Comparison of ENCODE assay signal across 9 cellular contexts in genomic region chr11:120564573-120565301, GRCh38. TPM values are rescaled to one million over a fixed set of nuclear protein-coding genes. Genes with fewer than 3 reads are reported as not detected.
A peak's percentile ranks its signal among the peaks of the same experiment; 100 is the strongest.
DNase-seq lines count a peak whose midpoint lies in the region; ATAC-seq and TF ChIP-seq lines count a peak whose summit lies in the region.
"Had no signal": no experiment of that assay in that cellular context is flagged by ENCODE, and none has a peak within 500 bp of the region (broad histone marks: within the 10 kb centered on the region; RNA-seq: fewer than 3 reads in every experiment).

No MANE protein-coding gene starts in this region.

- H3K27ac ChIP-seq in GM23338 (ENCODE audit: low read depth) (no peak overlapping the region), substantia nigra (ENCODE audit: low read depth, low read length, poor library complexity, severe bottlenecking) (peak overlapping the region; percentile 90)

- H3K4me1 Mint-ChIP-seq in GM23338, result peaks cover 42% of the 10 kb centered on the region
- H3K4me1 Mint-ChIP-seq in endothelial cell (ENCODE audit: unreplicated experiment), result peaks cover 29% of the 10 kb centered on the region
- peaks cover 11% of the 10 kb centered on the region for H3K4me1 Mint-ChIP-seq in mesothelial cell of epicardium

- H3K36me3 ChIP-seq in GM23338 (ENCODE audit: insufficient read depth), result no peaks in the 10 kb centered on the region

- peak; percentile 57 for ATAC-seq in GM23338

- H3K27ac Mint-ChIP-seq in GM23338, result no peak overlapping the region
- H3K27ac Mint-ChIP-seq in endothelial cell (ENCODE audit: unreplicated experiment), result no peak overlapping the region
- H3K27ac Mint-ChIP-seq in mesothelial cell of epicardium, result no peak overlapping the region
- H3K27ac Mint-ChIP-seq: activated naive CD8-positive, alpha-beta T cell had no signal

- H3K9me2 ChIP-seq in GM23338 (ENCODE audit: insufficient read depth), result no peaks in the 10 kb centered on the region

- peaks cover 44% of the 10 kb centered on the region for H3K27me3 ChIP-seq in GM23338 (ENCODE audit: insufficient read depth)

- peak overlapping the region; percentile 96 for H2AFZ ChIP-seq in GM23338

- H3F3A ChIP-seq in GM23338 (replicated peaks; ENCODE audit: low read depth), result peaks cover 12% of the 10 kb centered on the region

- H3K4me2 ChIP-seq in GM23338, result peak overlapping the region; percentile 96

- no peaks in the 10 kb centered on the region for H3K36me3 Mint-ChIP-seq in GM23338 (ENCODE audit: low read depth)
- H3K36me3 Mint-ChIP-seq in endothelial cell (ENCODE audit: low read depth, unreplicated experiment), result no peaks in the 10 kb centered on the region
- H3K36me3 Mint-ChIP-seq in mesothelial cell of epicardium, result no peaks in the 10 kb centered on the region
- H3K36me3 Mint-ChIP-seq: activated naive CD8-positive, alpha-beta T cell had no signal

- H3K4me3 ChIP-seq in GM23338, result peak overlapping the region; percentile 81

- peak; percentile 35 for DNase-seq in NCI-H2171 treated with DMSO at 0.1 percent for 48 hours (lab: John Stamatoyannopoulos, UW)
- DNase-seq in NCI-H2171 (lab: John Stamatoyannopoulos, UW), result no peak
- peak; percentile 46 for DNase-seq in GM23338 (ENCODE audit: low spot score)
- DNase-seq in endothelial cell (ENCODE audit: low spot score), result peak; percentile 51
- DNase-seq in mesothelial cell of epicardium (ENCODE audit: low spot score in 2 of 2, unreplicated experiment in 2 of 2), result no peak
- peak in 47 of 49 donors; percentile 48 to 88 (median 74) for DNase-seq in substantia nigra (lab: John Stamatoyannopoulos, UW)
- no peak for DNase-seq in NCI-H2196 (lab: John Stamatoyannopoulos, UW; ENCODE audit: unreplicated experiment)

- peaks cover 35% of the 10 kb centered on the region for H3K4me1 ChIP-seq in GM23338 (ENCODE audit: insufficient read depth)

- H4K20me1 ChIP-seq in GM23338 (replicated peaks; ENCODE audit: insufficient read depth), result no peaks in the 10 kb centered on the region

- H3K4me3 Mint-ChIP-seq in GM23338, result peak overlapping the region; percentile 74
- no peak overlapping the region for H3K4me3 Mint-ChIP-seq in endothelial cell (ENCODE audit: unreplicated experiment)
- peak overlapping the region; percentile 52 for H3K4me3 Mint-ChIP-seq in mesothelial cell of epicardium

- no peaks in the 10 kb centered on the region for H3K79me2 ChIP-seq in GM23338 (replicated peaks; ENCODE audit: insufficient read depth)

- TF ChIP-seq CTCF in GM23338 (conservative IDR thresholded peaks at IDR 0.05; ENCODE audit: low read depth in 2 of 2) (peak in 1 of 2 experiments; percentile 32; a peak in 1 of 4 replicates), endothelial cell (IDR thresholded peaks at IDR 0.05; ENCODE audit: unreplicated experiment) (no peak), mesothelial cell of epicardium (IDR thresholded peaks at IDR 0.05; ENCODE audit: unreplicated experiment) (no peak)

- H3K9me3 Mint-ChIP-seq in GM23338 (no peaks in the 10 kb centered on the region), endothelial cell (ENCODE audit: unreplicated experiment) (no peaks in the 10 kb centered on the region), mesothelial cell of epicardium (no peaks in the 10 kb centered on the region)

- H3K27me3 Mint-ChIP-seq in GM23338 (ENCODE audit: insufficient read depth, low read depth, poor library complexity) (peaks cover 30% of the 10 kb centered on the region), endothelial cell (ENCODE audit: unreplicated experiment) (peaks cover 5% of the 10 kb centered on the region), mesothelial cell of epicardium (ENCODE audit: low read depth) (peaks cover 70% of the 10 kb centered on the region)

TF ChIP-seq in GM23338, 12 proteins besides CTCF, POLR2A, EP300 and RAD21:
- TF ChIP-seq CREB1 (CRISPR knock-in tag; IDR thresholded peaks at IDR 0.05; ENCODE audit: low read depth), result peak; percentile 45; the same call in 1 of the 2 replicates
- 0 out of 2 replicates have a peak, but pooled peaks have one; percentile 7 for TF ChIP-seq POLR2AphosphoS5 (IDR thresholded peaks at IDR 0.05; ENCODE audit: low read depth)
- no peak for TF ChIP-seq JUNB (IDR thresholded peaks at IDR 0.05; ENCODE audit: unreplicated experiment)

TF ChIP-seq in PFSK-1, 5 proteins besides CTCF, POLR2A, EP300 and RAD21:
- no peak for TF ChIP-seq SIN3A (IDR thresholded peaks at IDR 0.05; ENCODE audit: borderline replicate concordance, insufficient read depth, low read length)
- no peak for TF ChIP-seq TAF1 (IDR thresholded peaks at IDR 0.05; ENCODE audit: borderline replicate concordance, insufficient read depth, low read length)
- TF ChIP-seq FOXP2 (optimal IDR thresholded peaks at IDR 0.05; ENCODE audit: borderline replicate concordance, extremely low read depth, extremely low read length, insufficient read depth), result peak; percentile 61

RNA-seq across cellular contexts. Expression of gene GRIK4, which starts 53.2 kb away (rescaled TPM):
- 1.4 and 2.2 TPM in 2 replicates for total RNA-seq in GM23338 (2014; rRNA removed; shearing (Covaris generic))
- 0.63 and 1.1 TPM in 2 replicates for polyA plus RNA-seq in GM23338 (2016; fragmentation: Nextera tagmentation; extraction: Ambion mirVana)
- polyA plus RNA-seq in PFSK-1 (2012; ENCODE audit: insufficient read length, low read depth), result 0.10 TPM
- 4.5 TPM for total RNA-seq in endothelial cell (ENCODE audit: unreplicated experiment)
- 1.5 to 2.2 TPM (median 1.8 TPM) in 3 replicates for total RNA-seq in mesothelial cell of epicardium

Comparison
In these comparisons a context has a peak if more than half of its experiments do, and no peak if none do; other contexts are left out.
1. DNase-seq: peak in NCI-H2171 treated with DMSO at 0.1 percent for 48 hours (single experiment), GM23338 (single experiment), endothelial cell (single experiment) and substantia nigra (47 of 49); none in NCI-H2171 (single experiment), mesothelial cell of epicardium (0 of 2) and NCI-H2196 (single experiment).